28 cellular contexts compared by ENCODE assay signal in the genomic region with DNA sequence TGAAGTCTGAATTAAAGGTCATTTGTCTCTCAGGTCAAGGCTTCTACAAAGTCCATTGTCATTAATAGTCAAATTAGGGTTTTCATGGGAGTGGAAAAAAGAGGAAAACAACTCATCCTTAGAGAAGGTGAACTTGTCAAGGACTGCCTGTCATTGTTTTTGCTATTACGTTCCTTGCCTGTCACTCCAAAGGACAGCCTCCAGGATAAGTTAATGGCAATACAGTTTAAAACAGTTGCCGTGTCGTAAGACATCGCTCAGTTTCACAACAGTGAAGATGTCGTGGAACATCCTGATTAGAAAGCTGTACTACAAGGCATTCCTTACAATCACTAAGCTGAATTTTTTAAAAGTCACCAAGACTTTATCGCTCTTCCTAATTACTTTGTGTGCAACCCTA.
"Had no signal": no experiment of that assay in that cellular context is flagged by ENCODE, and none has a peak within 500 bp of the region (broad histone marks: within the 10 kb centered on the region; RNA-seq: fewer than 3 reads in every experiment).

No MANE protein-coding gene starts in this region.

- H3K27me3 Mint-ChIP-seq: dendritic cell treated with granulocyte-macrophage colony-stimulating factor and Interleukin-4, amounts not matched to agents 40 ng/mL and 50 ng/mL, for 4 days; effector memory CD8-positive, alpha-beta T cell had no signal

- ATAC-seq: effector memory CD8-positive, alpha-beta T cell; esophagus mucosa; foreskin keratinocyte; gastrocnemius medialis; gastroesophageal sphincter; heart left ventricle; heart right ventricle had no signal

- H3K27ac Mint-ChIP-seq: dendritic cell treated with granulocyte-macrophage colony-stimulating factor and Interleukin-4, amounts not matched to agents 40 ng/mL and 50 ng/mL, for 4 days; effector memory CD8-positive, alpha-beta T cell; endodermal cell had no signal

- H3K27ac ChIP-seq: colonic mucosa, coronary artery, dorsolateral prefrontal cortex, epithelial cell of prostate, esophagus muscularis mucosa, esophagus squamous epithelium, foreskin keratinocyte, gastrocnemius medialis, gastroesophageal sphincter, heart left ventricle, heart right ventricle, hepatocyte had no signal

- H3K4me2 ChIP-seq: hepatocyte had no signal

- FAIRE-seq: endometrium, endothelial cell of umbilical vein, frontal cortex had no signal

- H3K9me3 Mint-ChIP-seq: dendritic cell treated with granulocyte-macrophage colony-stimulating factor and Interleukin-4, amounts not matched to agents 40 ng/mL and 50 ng/mL, for 4 days; endodermal cell had no signal

- H3K79me2 ChIP-seq: hepatocyte had no signal

- H3K9me3 ChIP-seq: colonic mucosa, esophagus muscularis mucosa, esophagus squamous epithelium, gastrocnemius medialis, gastroesophageal sphincter, heart left ventricle had no signal

- H3K36me3 ChIP-seq: colonic mucosa, esophagus muscularis mucosa, esophagus squamous epithelium, gastrocnemius medialis, gastroesophageal sphincter, heart left ventricle, heart right ventricle had no signal

- H2AFZ ChIP-seq: hepatocyte had no signal

- DNase-seq: colonic mucosa; cortex of kidney; dermis blood vessel endothelial cell; dorsolateral prefrontal cortex; effector CD4-positive, alpha-beta T cell; effector CD8-positive, alpha-beta T cell; effector memory CD4-positive, alpha-beta T cell; effector memory CD8-positive, alpha-beta T cell; endodermal cell; erythroblast; esophagus squamous epithelium; foreskin fibroblast; foreskin keratinocyte; foreskin melanocyte; gastrocnemius medialis; glutamatergic neuron; heart left ventricle; heart right ventricle had no signal

- H3K4me3 ChIP-seq: colonic mucosa, coronary artery, esophagus muscularis mucosa, esophagus squamous epithelium, gastrocnemius medialis, gastroesophageal sphincter, heart left ventricle, heart right ventricle, hepatocyte had no signal

- H3K27me3 ChIP-seq: colonic mucosa, dorsolateral prefrontal cortex, esophagus muscularis mucosa, esophagus squamous epithelium, foreskin keratinocyte, gastrocnemius medialis, gastroesophageal sphincter, heart left ventricle, heart right ventricle, hepatocyte had no signal

- H3K4me3 Mint-ChIP-seq: dendritic cell treated with granulocyte-macrophage colony-stimulating factor and Interleukin-4, amounts not matched to agents 40 ng/mL and 50 ng/mL, for 4 days; effector memory CD8-positive, alpha-beta T cell; endodermal cell had no signal

- H3K4me1 Mint-ChIP-seq: endodermal cell had no signal

- H3K4me1 ChIP-seq: colonic mucosa, esophagus muscularis mucosa, esophagus squamous epithelium, foreskin keratinocyte, gastrocnemius medialis, gastroesophageal sphincter, heart left ventricle, heart right ventricle had no signal
